In the genomic region with DNA sequence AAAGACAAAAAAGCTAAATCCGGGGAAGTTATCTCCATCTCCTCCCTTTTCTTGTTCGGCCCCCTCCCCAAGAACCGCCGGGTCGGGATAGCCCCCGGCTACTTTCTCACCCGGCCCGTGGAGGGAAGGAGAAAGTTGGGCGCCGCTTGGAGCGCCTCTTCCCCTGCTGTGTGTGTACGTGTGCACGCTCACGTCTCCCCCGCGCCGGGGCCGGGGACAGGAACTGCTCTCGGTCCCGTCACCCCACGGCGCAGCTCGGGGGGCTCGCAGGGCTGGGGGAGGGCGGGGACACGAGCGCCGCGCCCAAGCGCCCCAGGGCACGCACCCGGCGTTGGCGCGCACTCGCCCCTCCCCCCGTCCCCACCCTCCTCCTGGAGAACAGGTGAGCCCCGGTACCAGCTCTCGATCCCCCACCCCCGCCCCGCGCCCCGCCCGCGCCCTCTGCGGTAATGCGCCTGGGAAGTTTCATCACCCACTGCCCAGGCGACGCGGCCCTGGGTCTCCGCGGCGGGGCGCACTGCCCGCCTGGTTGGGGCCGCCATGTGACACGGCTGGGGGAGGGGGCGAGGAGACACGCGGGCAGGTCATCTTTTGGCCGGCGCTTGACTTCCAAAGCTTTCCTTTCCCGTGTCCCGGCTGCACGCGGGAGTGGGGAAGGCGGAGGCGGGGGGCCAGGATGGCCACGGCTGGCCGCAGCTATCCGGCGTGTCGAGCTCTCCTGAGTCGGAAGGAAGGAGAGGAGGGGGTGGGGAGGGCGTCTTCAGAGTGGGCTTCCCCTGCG, we compare ENCODE assay signal across 8 cellular contexts. TPM values are rescaled to one million over a fixed set of nuclear protein-coding genes. Genes with fewer than 3 reads are reported as not detected.
A peak's percentile ranks its signal among the peaks of the same experiment; 100 is the strongest.
DNase-seq lines count a peak whose midpoint lies in the region; ATAC-seq lines count a peak whose summit lies in the region.

No MANE protein-coding gene starts in this region.

- H3K36me3 Mint-ChIP-seq in activated CD4-positive, alpha-beta memory T cell treated with anti-CD3 and anti-CD28 coated beads, Interleukin-2, amount 10 ng/mL, durations not matched to agents 7 days and 5 days (ENCODE audit: low read depth): peaks cover 31% of the 10 kb centered on the region

- H3K27me3 Mint-ChIP-seq in activated CD4-positive, alpha-beta memory T cell treated with anti-CD3 and anti-CD28 coated beads, Interleukin-2, amount 10 ng/mL, durations not matched to agents 7 days and 5 days: peaks cover 40% of the 10 kb centered on the region

- H3K4me1 Mint-ChIP-seq in activated CD4-positive, alpha-beta memory T cell treated with anti-CD3 and anti-CD28 coated beads, Interleukin-2, amount 10 ng/mL, durations not matched to agents 7 days and 5 days: peaks cover 51% of the 10 kb centered on the region

- peak overlapping the region; percentile 93 for H3K4me3 Mint-ChIP-seq in activated CD4-positive, alpha-beta memory T cell treated with anti-CD3 and anti-CD28 coated beads, Interleukin-2, amount 10 ng/mL, durations not matched to agents 7 days and 5 days

- DNase-seq in activated T-cell treated with anti-CD3 and anti-CD28 coated beads for 48 hours (ENCODE audit: low read depth) (peak; percentile 74), left ventricle myocardium superior (peak; percentile 57), medulla oblongata (ENCODE audit: extremely low spot score) (no peak), inferior parietal cortex (ENCODE audit: extremely low spot score) (no peak)
- DNase-seq in activated T-cell treated with anti-CD3 and anti-CD28 coated beads, Interleukin-2, amount 50 U/mL, for 1 hour: no peak
- peak; percentile 66 for DNase-seq in activated CD4-positive, alpha-beta memory T cell treated with anti-CD3 and anti-CD28 coated beads, Interleukin-2, amount 10 ng/mL, durations not matched to agents 7 days and 5 days
- DNase-seq in stimulated activated CD4-positive, alpha-beta T cell treated with anti-CD3 and anti-CD28 coated beads, Interleukin-2, amount 100 ng/mL, for 48 hours: peak; percentile 49 to 67

- ATAC-seq in HG03520 (IDR thresholded peaks at IDR 0.05; ENCODE audit: unreplicated experiment) (peak; percentile 39), left ventricle myocardium superior (peak; percentile 5)

- POLR2A ChIA-PET in activated CD4-positive, alpha-beta memory T cell treated with anti-CD3 and anti-CD28 coated beads, Interleukin-2, amount 10 ng/mL, durations not matched to agents 7 days and 5 days (lab: Charles Lee): interaction anchor here (1.1 to 1.6 kb wide), 4 partner anchors 14 to 185 kb away, joined by 3 to 4 read pairs (median 3); a partner anchor contains a TSS

- CTCF ChIA-PET in activated CD4-positive, alpha-beta memory T cell treated with anti-CD3 and anti-CD28 coated beads, Interleukin-2, amount 10 ng/mL, durations not matched to agents 7 days and 5 days (lab: Charles Lee): interaction anchor here (0.6 to 8.8 kb wide), 5 partner anchors 9 to 596 kb away, joined by 3 to 136 read pairs (median 3); no protein-coding TSS in a partner anchor

- peak overlapping the region; percentile 83 for H3K27ac Mint-ChIP-seq in activated CD4-positive, alpha-beta memory T cell treated with anti-CD3 and anti-CD28 coated beads, Interleukin-2, amount 10 ng/mL, durations not matched to agents 7 days and 5 days

- no peaks in the 10 kb centered on the region for H3K9me3 Mint-ChIP-seq in activated CD4-positive, alpha-beta memory T cell treated with anti-CD3 and anti-CD28 coated beads, Interleukin-2, amount 10 ng/mL, durations not matched to agents 7 days and 5 days

- intact Hi-C loops in left ventricle myocardium superior (cut with micrococcal nuclease): loop anchor here (5.0 kb wide), 1 partner anchor 37 kb away; no protein-coding TSS in a partner anchor

RNA-seq across cellular contexts. Expression of a gene that starts 1.3 kb away (rescaled TPM):
- total RNA-seq in activated CD4-positive, alpha-beta memory T cell treated with anti-CD3 and anti-CD28 coated beads, Interleukin-2, amount 10 ng/mL, durations not matched to agents 7 days and 5 days: 10 to 100 TPM; 21.3 to 23.8 TPM
- 6.8 TPM for total RNA-seq in left ventricle myocardium superior

Comparison
In these comparisons a context has a peak if more than half of its experiments do, and no peak if none do; other contexts are left out.
1. DNase-seq: peak in activated T-cell treated with anti-CD3 and anti-CD28 coated beads for 48 hours (single experiment), activated CD4-positive, alpha-beta memory T cell treated with anti-CD3 and anti-CD28 coated beads, Interleukin-2, amount 10 ng/mL, durations not matched to agents 7 days and 5 days (single experiment), left ventricle myocardium superior (single experiment) and stimulated activated CD4-positive, alpha-beta T cell treated with anti-CD3 and anti-CD28 coated beads, Interleukin-2, amount 100 ng/mL, for 48 hours (2 of 2); none in activated T-cell treated with anti-CD3 and anti-CD28 coated beads, Interleukin-2, amount 50 U/mL, for 1 hour (single experiment), medulla oblongata (single experiment) and inferior parietal cortex (single experiment).